20 cellular contexts compared by ENCODE assay signal in the genomic region with DNA sequence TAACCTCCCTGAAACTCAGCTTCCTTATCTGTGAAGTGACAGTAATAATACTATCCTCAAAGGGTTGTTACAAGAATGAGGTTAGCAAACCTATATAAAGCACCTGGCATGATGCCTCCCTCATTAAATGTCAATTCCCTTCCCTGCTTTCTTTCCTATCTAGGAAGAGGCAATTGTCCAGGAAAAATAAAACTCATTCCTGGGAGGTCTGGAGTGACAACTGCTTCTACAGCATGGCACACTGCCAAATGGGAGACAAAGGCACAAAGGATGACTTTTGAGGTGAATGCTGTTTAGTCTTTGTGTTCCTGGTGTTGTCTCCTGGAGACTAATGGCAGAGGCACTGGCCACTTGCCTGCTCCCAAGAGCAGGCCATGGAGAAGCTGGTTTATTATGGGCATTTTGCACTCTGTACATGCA. TPM values are rescaled to one million over a fixed set of nuclear protein-coding genes. Genes with fewer than 3 reads are reported as not detected.
DNase-seq lines count a peak whose midpoint lies in the region; ATAC-seq and TF ChIP-seq lines count a peak whose summit lies in the region.
"Had no signal": no experiment of that assay in that cellular context is flagged by ENCODE, and none has a peak within 500 bp of the region (broad histone marks: within the 10 kb centered on the region; RNA-seq: fewer than 3 reads in every experiment).

No MANE protein-coding gene starts in this region.

- H2AFZ ChIP-seq in SK-N-SH (ENCODE audit: low read depth), result no peak overlapping the region
- H2AFZ ChIP-seq: neural progenitor cell had no signal

- no peak for TF ChIP-seq CTCF in BE2C (IDR thresholded peaks at IDR 0.05; ENCODE audit: low read depth, low read length)
- no peak for TF ChIP-seq CTCF in ovary (IDR thresholded peaks at IDR 0.05)
- TF ChIP-seq CTCF in SK-N-SH (IDR thresholded peaks at IDR 0.05), result no peak

- CTCF ChIA-PET in SK-N-SH (lab: Yijun Ruan, JAX), result no interaction called here

- H3K4me2 ChIP-seq in SK-N-SH, result no peak overlapping the region
- H3K4me2 ChIP-seq: neural progenitor cell had no signal

- POLR2A ChIA-PET in SK-N-SH (lab: Yijun Ruan, JAX), result no interaction called here

- intact Hi-C loops in left ventricle myocardium superior (cut with micrococcal nuclease) (no loop called here), ovary (cut with DNase I) (no loop called here)

- no peaks in the 10 kb centered on the region for H4K20me1 ChIP-seq in SK-N-SH (ENCODE audit: insufficient read depth)

- no peaks in the 10 kb centered on the region for H3K36me3 ChIP-seq in BE2C
- no peaks in the 10 kb centered on the region for H3K36me3 ChIP-seq in ovary
- no peaks in the 10 kb centered on the region for H3K36me3 ChIP-seq in SK-N-SH (replicated peaks in 1 of 2; ENCODE audit: control insufficient read depth in 1 of 2, insufficient read depth in 2 of 2, low read length in 1 of 2)
- H3K36me3 ChIP-seq: gastroesophageal sphincter, neural progenitor cell had no signal

- H3K27me3 ChIP-seq in BE2C, result no peaks in the 10 kb centered on the region
- no peaks in the 10 kb centered on the region for H3K27me3 ChIP-seq in ovary
- H3K27me3 ChIP-seq in SK-N-SH (ENCODE audit: insufficient read depth), result no peaks in the 10 kb centered on the region
- H3K27me3 ChIP-seq: gastroesophageal sphincter, neural progenitor cell had no signal

- H3K9me3 ChIP-seq in BE2C, result no peaks in the 10 kb centered on the region
- no peaks in the 10 kb centered on the region for H3K9me3 ChIP-seq in ovary
- no peaks in the 10 kb centered on the region for H3K9me3 ChIP-seq in SK-N-SH
- H3K9me3 ChIP-seq: gastroesophageal sphincter had no signal

- H3F3A ChIP-seq in SK-N-SH (replicated peaks; ENCODE audit: insufficient read depth), result no peaks in the 10 kb centered on the region

- no peaks in the 10 kb centered on the region for H3K79me2 ChIP-seq in SK-N-SH (ENCODE audit: insufficient read depth)

- ATAC-seq in left ventricle myocardium superior, result peak; percentile 92
- ATAC-seq: gastroesophageal sphincter had no signal

- no peak for TF ChIP-seq RAD21 in SK-N-SH (IDR thresholded peaks at IDR 0.05; ENCODE audit: low read length)

- TF ChIP-seq EP300 in ovary (IDR thresholded peaks at IDR 0.05) (no peak), SK-N-SH (IDR thresholded peaks at IDR 0.05; ENCODE audit: borderline replicate concordance in 1 of 2, low read depth in 1 of 2, low read length in 1 of 2) (no peak)

- DNase-seq in Daoy (ENCODE audit: low read depth), result peak; percentile 56
- DNase-seq in NCI-H2029 treated with DMSO at 0.1 percent for 48 hours (lab: John Stamatoyannopoulos, UW), result peak; percentile 73
- DNase-seq in RPMI7951 (ENCODE audit: low read depth), result peak; percentile 66
- peak; percentile 62 for DNase-seq in left ventricle myocardium superior
- no peak for DNase-seq in BE2C
- no peak for DNase-seq in ovary
- no peak for DNase-seq in ecto neural progenitor cell (ENCODE audit: low spot score)
- no peak for DNase-seq in SK-N-SH
- DNase-seq: activated CD4-positive, alpha-beta T cell treated with anti-CD3 and anti-CD28 coated beads for 48 hours; activated naive CD4-positive, alpha-beta T cell treated with anti-CD3 and anti-CD28 coated beads, Interleukin-2, amount 10 ng/mL, durations not matched to agents 7 days and 5 days; amniotic stem cell; CD4-positive, alpha-beta memory T cell; NCI-H1436; NCI-H2171; NCI-H774; stimulated activated CD4-positive, alpha-beta T cell treated with anti-CD3 and anti-CD28 coated beads, Interleukin-15, amount 100 ng/mL, for 24 hours had no signal

- H3K9me2 ChIP-seq in SK-N-SH, result no peaks in the 10 kb centered on the region; the same call in 1 of the 2 replicates

- TF ChIP-seq POLR2A in ovary (IDR thresholded peaks at IDR 0.05), result no peak

- no peak overlapping the region for H3K4me3 ChIP-seq in BE2C (ENCODE audit: low read depth, low read length)
- H3K4me3 ChIP-seq in ovary, result no peak overlapping the region
- no peak overlapping the region for H3K4me3 ChIP-seq in SK-N-SH (ENCODE audit: low read depth in 2 of 2, low read length in 1 of 2)
- H3K4me3 ChIP-seq: gastroesophageal sphincter, neural progenitor cell had no signal

- H3K9ac ChIP-seq in SK-N-SH, result no peak overlapping the region
- H3K9ac ChIP-seq: neural progenitor cell had no signal

- H3K4me1 ChIP-seq in BE2C (no peaks in the 10 kb centered on the region), ovary (ENCODE audit: insufficient read depth) (no peaks in the 10 kb centered on the region), SK-N-SH (ENCODE audit: control insufficient read depth in 1 of 2, insufficient read depth in 2 of 2, low read depth in 1 of 2, low read length in 1 of 2) (no peaks in the 10 kb centered on the region)
- H3K4me1 ChIP-seq: neural progenitor cell had no signal

- H3K27ac ChIP-seq in ovary (no peak overlapping the region), SK-N-SH (ENCODE audit: low read depth in 2 of 2, low read length in 1 of 2) (no peak overlapping the region)
- H3K27ac ChIP-seq: gastroesophageal sphincter, neural progenitor cell had no signal

TF ChIP-seq in SK-N-SH, 30 proteins besides CTCF, POLR2A, EP300 and RAD21:
- TF ChIP-seq ELF1 (IDR thresholded peaks at IDR 0.05) (no peak), FOSL2 (IDR thresholded peaks at IDR 0.05; ENCODE audit: borderline replicate concordance, low read depth) (no peak), RFX5 (IDR thresholded peaks at IDR 0.05; ENCODE audit: low read length) (no peak), FOXM1 (IDR thresholded peaks at IDR 0.05; ENCODE audit: low read depth) (no peak), RXRA (IDR thresholded peaks at IDR 0.05; ENCODE audit: borderline replicate concordance, low read depth) (no peak)
- TF ChIP-seq, protein P1, sequence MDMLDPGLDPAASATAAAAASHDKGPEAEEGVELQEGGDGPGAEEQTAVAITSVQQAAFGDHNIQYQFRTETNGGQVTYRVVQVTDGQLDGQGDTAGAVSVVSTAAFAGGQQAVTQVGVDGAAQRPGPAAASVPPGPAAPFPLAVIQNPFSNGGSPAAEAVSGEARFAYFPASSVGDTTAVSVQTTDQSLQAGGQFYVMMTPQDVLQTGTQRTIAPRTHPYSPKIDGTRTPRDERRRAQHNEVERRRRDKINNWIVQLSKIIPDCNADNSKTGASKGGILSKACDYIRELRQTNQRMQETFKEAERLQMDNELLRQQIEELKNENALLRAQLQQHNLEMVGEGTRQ (IDR thresholded peaks at IDR 0.05; ENCODE audit: borderline replicate concordance, low read depth, low read length), result no peak

RNA-seq across cellular contexts. Expression of a gene that starts 32.2 kb away (rescaled TPM):
- 20.4 and 24.2 TPM in 2 replicates for total RNA-seq in Daoy (2014; rRNA removed; shearing (Covaris generic))
- total RNA-seq in RPMI7951 (2014; rRNA removed; shearing (Covaris generic)), result 17.5 and 19.1 TPM in 2 replicates
- total RNA-seq in left ventricle myocardium superior (192 TPM), ovary (10 to 100 TPM in 4 of 7 donors, 1 to 10 TPM in 3; 5.4 to 20.0 (median 11.8) TPM)
- polyA plus RNA-seq in BE2C (2012; ENCODE audit: insufficient read depth, insufficient read length, low read depth), result 0.54 TPM
- polyA plus RNA-seq in ovary (10 to 100 TPM in 1 of 2 donors, 1 to 10 TPM in 1; 4.8 to 11.8 TPM), SK-N-SH (2012; rRNA removed) (4.6 and 7.3 TPM in 2 replicates)
- polyA plus RNA-seq in SK-N-SH (2012; cell fraction: cytosol; rRNA removed), result 5.3 and 6.3 TPM in 2 replicates
- polyA plus RNA-seq in SK-N-SH (2012; cell fraction: nucleus; rRNA removed), result 13.8 and 19.1 TPM in 2 replicates
- total RNA-seq: activated CD8-positive, alpha-beta memory T cell treated with anti-CD3 and anti-CD28 coated beads for 36 hours; CD4-positive, alpha-beta memory T cell; OCI-LY7 had no signal
- polyA plus RNA-seq: CD4-positive, alpha-beta memory T cell had no signal

Comparison
In these comparisons a context has a peak if more than half of its experiments do, and no peak if none do; other contexts are left out.
1. DNase-seq: peak in Daoy (single experiment), NCI-H2029 treated with DMSO at 0.1 percent for 48 hours (single experiment), RPMI7951 (single experiment) and left ventricle myocardium superior (single experiment); none in BE2C (single experiment), ovary (0 of 5), ecto neural progenitor cell (single experiment) and SK-N-SH (single experiment).